1 cellular context compared by ENCODE assay signal in the genomic region with DNA sequence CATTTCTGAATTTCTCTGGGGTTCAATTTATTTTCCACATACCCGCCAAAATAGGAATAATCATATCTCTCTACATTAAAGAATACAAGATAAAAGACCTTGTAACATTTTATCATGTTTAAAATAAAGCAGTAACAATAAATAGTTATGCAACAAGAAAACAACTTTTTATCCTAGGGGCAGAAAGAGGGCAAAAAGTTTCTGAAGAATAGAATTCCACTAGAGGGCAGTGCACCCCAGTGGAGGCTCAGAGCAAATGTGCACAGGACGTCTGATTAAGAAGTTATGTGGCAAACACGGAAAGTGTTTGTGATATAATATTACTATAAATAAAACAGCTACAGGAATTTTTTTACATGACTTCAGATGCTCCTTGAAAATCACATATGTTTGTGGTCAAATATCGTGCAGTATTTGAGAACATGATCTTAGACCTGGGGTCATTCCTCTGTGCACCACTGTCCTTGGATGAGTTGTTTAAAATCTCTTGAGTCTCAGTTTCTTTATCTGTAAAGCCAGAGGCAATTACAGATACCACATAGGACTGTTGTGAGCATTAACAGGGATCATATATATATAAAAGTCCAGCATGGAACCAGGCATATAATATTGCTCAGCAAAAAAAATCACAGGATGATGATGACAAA.
TF ChIP-seq lines count a peak whose summit lies in the region.

No MANE protein-coding gene starts in this region.

TF ChIP-seq in GM23338, 12 proteins besides CTCF, POLR2A, EP300 and RAD21 (continued from another document):
- TF ChIP-seq, protein P1, sequence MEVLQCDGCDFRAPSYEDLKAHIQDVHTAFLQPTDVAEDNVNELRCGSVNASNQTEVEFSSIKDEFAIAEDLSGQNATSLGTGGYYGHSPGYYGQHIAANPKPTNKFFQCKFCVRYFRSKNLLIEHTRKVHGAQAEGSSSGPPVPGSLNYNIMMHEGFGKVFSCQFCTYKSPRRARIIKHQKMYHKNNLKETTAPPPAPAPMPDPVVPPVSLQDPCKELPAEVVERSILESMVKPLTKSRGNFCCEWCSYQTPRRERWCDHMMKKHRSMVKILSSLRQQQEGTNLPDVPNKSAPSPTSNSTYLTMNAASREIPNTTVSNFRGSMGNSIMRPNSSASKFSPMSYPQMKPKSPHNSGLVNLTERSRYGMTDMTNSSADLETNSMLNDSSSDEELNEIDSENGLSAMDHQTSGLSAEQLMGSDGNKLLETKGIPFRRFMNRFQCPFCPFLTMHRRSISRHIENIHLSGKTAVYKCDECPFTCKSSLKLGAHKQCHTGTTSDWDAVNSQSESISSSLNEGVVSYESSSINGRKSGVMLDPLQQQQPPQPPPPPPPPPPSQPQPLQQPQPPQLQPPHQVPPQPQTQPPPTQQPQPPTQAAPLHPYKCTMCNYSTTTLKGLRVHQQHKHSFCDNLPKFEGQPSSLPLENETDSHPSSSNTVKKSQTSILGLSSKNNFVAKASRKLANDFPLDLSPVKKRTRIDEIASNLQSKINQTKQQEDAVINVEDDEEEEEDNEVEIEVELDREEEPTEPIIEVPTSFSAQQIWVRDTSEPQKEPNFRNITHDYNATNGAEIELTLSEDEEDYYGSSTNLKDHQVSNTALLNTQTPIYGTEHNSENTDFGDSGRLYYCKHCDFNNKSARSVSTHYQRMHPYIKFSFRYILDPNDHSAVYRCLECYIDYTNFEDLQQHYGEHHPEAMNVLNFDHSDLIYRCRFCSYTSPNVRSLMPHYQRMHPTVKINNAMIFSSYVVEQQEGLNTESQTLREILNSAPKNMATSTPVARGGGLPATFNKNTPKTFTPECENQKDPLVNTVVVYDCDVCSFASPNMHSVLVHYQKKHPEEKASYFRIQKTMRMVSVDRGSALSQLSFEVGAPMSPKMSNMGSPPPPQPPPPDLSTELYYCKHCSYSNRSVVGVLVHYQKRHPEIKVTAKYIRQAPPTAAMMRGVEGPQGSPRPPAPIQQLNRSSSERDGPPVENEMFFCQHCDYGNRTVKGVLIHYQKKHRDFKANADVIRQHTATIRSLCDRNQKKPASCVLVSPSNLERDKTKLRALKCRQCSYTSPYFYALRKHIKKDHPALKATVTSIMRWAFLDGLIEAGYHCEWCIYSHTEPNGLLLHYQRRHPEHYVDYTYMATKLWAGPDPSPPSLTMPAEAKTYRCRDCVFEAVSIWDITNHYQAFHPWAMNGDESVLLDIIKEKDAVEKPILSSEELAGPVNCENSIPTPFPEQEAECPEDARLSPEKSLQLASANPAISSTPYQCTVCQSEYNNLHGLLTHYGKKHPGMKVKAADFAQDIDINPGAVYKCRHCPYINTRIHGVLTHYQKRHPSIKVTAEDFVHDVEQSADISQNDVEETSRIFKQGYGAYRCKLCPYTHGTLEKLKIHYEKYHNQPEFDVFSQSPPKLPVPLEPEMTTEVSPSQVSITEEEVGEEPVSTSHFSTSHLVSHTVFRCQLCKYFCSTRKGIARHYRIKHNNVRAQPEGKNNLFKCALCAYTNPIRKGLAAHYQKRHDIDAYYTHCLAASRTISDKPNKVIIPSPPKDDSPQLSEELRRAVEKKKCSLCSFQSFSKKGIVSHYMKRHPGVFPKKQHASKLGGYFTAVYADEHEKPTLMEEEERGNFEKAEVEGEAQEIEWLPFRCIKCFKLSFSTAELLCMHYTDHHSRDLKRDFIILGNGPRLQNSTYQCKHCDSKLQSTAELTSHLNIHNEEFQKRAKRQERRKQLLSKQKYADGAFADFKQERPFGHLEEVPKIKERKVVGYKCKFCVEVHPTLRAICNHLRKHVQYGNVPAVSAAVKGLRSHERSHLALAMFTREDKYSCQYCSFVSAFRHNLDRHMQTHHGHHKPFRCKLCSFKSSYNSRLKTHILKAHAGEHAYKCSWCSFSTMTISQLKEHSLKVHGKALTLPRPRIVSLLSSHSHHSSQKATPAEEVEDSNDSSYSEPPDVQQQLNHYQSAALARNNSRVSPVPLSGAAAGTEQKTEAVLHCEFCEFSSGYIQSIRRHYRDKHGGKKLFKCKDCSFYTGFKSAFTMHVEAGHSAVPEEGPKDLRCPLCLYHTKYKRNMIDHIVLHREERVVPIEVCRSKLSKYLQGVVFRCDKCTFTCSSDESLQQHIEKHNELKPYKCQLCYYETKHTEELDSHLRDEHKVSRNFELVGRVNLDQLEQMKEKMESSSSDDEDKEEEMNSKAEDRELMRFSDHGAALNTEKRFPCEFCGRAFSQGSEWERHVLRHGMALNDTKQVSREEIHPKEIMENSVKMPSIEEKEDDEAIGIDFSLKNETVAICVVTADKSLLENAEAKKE (CRISPR knock-in tag; IDR thresholded peaks at IDR 0.05): no peak
- TF ChIP-seq, protein P2, sequence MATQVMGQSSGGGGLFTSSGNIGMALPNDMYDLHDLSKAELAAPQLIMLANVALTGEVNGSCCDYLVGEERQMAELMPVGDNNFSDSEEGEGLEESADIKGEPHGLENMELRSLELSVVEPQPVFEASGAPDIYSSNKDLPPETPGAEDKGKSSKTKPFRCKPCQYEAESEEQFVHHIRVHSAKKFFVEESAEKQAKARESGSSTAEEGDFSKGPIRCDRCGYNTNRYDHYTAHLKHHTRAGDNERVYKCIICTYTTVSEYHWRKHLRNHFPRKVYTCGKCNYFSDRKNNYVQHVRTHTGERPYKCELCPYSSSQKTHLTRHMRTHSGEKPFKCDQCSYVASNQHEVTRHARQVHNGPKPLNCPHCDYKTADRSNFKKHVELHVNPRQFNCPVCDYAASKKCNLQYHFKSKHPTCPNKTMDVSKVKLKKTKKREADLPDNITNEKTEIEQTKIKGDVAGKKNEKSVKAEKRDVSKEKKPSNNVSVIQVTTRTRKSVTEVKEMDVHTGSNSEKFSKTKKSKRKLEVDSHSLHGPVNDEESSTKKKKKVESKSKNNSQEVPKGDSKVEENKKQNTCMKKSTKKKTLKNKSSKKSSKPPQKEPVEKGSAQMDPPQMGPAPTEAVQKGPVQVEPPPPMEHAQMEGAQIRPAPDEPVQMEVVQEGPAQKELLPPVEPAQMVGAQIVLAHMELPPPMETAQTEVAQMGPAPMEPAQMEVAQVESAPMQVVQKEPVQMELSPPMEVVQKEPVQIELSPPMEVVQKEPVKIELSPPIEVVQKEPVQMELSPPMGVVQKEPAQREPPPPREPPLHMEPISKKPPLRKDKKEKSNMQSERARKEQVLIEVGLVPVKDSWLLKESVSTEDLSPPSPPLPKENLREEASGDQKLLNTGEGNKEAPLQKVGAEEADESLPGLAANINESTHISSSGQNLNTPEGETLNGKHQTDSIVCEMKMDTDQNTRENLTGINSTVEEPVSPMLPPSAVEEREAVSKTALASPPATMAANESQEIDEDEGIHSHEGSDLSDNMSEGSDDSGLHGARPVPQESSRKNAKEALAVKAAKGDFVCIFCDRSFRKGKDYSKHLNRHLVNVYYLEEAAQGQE (IDR thresholded peaks at IDR 0.05; ENCODE audit: unreplicated experiment): no peak
